ENCODE assay signal across 1 cellular context in the genomic region with DNA sequence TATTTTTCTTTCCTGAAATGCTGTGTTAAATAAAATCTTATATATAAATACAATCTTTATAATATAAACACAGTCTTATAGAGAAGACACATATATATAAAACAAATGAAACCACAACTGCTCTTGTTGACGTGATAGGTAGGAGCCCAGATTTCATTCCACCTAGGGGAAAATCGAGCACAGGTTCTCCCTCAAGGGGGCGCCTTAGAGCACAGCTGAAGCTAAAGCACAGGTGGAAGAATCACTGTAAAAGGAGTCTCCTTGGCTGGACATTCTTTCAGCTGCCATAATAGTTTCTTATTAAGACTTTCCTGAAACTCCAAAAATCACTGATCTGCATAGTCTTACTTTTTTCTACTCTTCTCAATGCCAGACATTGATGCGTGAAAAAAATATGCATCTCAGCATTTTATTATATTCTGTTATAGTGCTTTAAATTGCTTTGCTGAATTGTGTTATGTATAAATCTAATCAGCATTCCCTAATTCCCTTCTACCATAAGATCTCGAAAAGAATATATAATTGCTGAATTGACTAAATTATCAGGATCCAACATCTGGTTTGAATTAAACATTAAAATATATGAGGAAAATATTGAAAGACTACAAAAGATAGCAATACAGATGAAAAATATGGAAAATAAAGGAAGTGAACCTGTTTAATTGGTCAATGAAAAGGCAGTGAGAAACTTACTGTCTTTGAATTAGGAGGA.
TF ChIP-seq lines count a peak whose summit lies in the region.

No MANE protein-coding gene starts in this region.

TF ChIP-seq in HepG2, 621 proteins besides CTCF, POLR2A, EP300 and RAD21 (continued from another document):
- TF ChIP-seq, protein P1, sequence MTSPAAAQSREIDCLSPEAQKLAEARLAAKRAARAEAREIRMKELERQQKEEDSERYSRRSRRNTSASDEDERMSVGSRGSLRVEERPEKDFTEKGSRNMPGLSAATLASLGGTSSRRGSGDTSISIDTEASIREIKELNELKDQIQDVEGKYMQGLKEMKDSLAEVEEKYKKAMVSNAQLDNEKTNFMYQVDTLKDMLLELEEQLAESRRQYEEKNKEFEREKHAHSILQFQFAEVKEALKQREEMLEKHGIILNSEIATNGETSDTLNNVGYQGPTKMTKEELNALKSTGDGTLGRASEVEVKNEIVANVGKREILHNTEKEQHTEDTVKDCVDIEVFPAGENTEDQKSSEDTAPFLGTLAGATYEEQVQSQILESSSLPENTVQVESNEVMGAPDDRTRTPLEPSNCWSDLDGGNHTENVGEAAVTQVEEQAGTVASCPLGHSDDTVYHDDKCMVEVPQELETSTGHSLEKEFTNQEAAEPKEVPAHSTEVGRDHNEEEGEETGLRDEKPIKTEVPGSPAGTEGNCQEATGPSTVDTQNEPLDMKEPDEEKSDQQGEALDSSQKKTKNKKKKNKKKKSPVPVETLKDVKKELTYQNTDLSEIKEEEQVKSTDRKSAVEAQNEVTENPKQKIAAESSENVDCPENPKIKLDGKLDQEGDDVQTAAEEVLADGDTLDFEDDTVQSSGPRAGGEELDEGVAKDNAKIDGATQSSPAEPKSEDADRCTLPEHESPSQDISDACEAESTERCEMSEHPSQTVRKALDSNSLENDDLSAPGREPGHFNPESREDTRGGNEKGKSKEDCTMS (CRISPR knock-in tag; conservative IDR thresholded peaks at IDR 0.05): no peak
- TF ChIP-seq MAFF (IDR thresholded peaks at IDR 0.05; ENCODE audit: low read depth, low read length): peak; percentile 65; the same call in 1 of the 2 replicates
- no peak for TF ChIP-seq KDM4B (CRISPR knock-in tag; IDR thresholded peaks at IDR 0.05)
- peak; percentile 31; the same call in 1 of the 2 replicates for TF ChIP-seq STAG1 (CRISPR knock-in tag; IDR thresholded peaks at IDR 0.05)
- TF ChIP-seq, protein P2, sequence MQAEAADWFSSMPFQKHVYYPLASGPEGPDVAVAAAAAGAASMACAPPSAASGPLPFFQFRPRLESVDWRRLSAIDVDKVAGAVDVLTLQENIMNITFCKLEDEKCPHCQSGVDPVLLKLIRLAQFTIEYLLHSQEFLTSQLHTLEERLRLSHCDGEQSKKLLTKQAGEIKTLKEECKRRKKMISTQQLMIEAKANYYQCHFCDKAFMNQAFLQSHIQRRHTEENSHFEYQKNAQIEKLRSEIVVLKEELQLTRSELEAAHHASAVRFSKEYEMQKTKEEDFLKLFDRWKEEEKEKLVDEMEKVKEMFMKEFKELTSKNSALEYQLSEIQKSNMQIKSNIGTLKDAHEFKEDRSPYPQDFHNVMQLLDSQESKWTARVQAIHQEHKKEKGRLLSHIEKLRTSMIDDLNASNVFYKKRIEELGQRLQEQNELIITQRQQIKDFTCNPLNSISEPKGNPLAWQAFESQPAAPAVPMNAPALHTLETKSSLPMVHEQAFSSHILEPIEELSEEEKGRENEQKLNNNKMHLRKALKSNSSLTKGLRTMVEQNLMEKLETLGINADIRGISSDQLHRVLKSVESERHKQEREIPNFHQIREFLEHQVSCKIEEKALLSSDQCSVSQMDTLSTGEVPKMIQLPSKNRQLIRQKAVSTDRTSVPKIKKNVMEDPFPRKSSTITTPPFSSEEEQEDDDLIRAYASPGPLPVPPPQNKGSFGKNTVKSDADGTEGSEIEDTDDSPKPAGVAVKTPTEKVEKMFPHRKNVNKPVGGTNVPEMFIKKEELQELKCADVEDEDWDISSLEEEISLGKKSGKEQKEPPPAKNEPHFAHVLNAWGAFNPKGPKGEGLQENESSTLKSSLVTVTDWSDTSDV (CRISPR knock-in tag; IDR thresholded peaks at IDR 0.05): no peak
- peak; percentile 49 to 83; a peak in 3 of 4 replicates for TF ChIP-seq MAFK (conservative IDR thresholded peaks at IDR 0.05 in 1 of 2, IDR thresholded peaks at IDR 0.05 in 1 of 2; ENCODE audit: low read length in 2 of 2)
- TF ChIP-seq FOXA3 (CRISPR knock-in tag; IDR thresholded peaks at IDR 0.05): no peak
